ENCODE assay signal across 8 cellular contexts in genomic region chr14:99982449-99983250, GRCh38.
DNase-seq lines count a peak whose midpoint lies in the region; ATAC-seq, FAIRE-seq and TF ChIP-seq lines count a peak whose summit lies in the region.

No MANE protein-coding gene starts in this region.

- H3K27me3 Mint-ChIP-seq in activated T-helper 17 cell treated with anti-CD3 and anti-CD28 coated beads, Interleukin-2, amount 50 U/mL, for 72 hours: no peaks in the 10 kb centered on the region

- H3K4me3 ChIP-seq in foreskin fibroblast (ENCODE audit: low read depth in 1 of 2, low read length in 2 of 2): no peak overlapping the region
- no peak overlapping the region for H3K4me3 ChIP-seq in pancreas

- peaks cover 7 to 17% (median 11%) of the 10 kb centered on the region in 3 donors for H3K4me1 ChIP-seq in pancreas

- H3K9me3 ChIP-seq in pancreas: no peaks in the 10 kb centered on the region

- TF ChIP-seq CTCF in foreskin fibroblast (IDR thresholded peaks at IDR 0.05; ENCODE audit: low read depth, low read length) (peak; percentile 86), pancreas (IDR thresholded peaks at IDR 0.05) (peak in 3 of 4 donors; percentile 68 to 77 (median 68))

- H3K4me3 Mint-ChIP-seq in activated T-helper 17 cell treated with anti-CD3 and anti-CD28 coated beads, Interleukin-2, amount 50 U/mL, for 72 hours: no peak overlapping the region

- intact Hi-C loops in pancreas (cut with DNase I): loop anchor here in 2 of 3 donors (5.0 to 10.0 kb wide), 2 partner anchors 122 to 125 kb away; no protein-coding TSS in a partner anchor

- no peaks in the 10 kb centered on the region for H3K27me3 ChIP-seq in pancreas

- ATAC-seq in GM21381 (IDR thresholded peaks at IDR 0.05; ENCODE audit: unreplicated experiment): peak; percentile 77
- peak; percentile 85 for ATAC-seq in activated T-helper 17 cell treated with anti-CD3 and anti-CD28 coated beads, Interleukin-2, amount 50 U/mL, for 72 hours (replicated peaks)
- peak; percentile 62 to 96 (median 91) for ATAC-seq in pancreas
- no peak for ATAC-seq in HG03097 (IDR thresholded peaks at IDR 0.05; ENCODE audit: low FRiP score, unreplicated experiment)

- FAIRE-seq in pancreas (lab: Jason Lieb, UNC): no peak

- no peak overlapping the region for H3K27ac ChIP-seq in pancreas

- no peak overlapping the region for H3K27ac Mint-ChIP-seq in activated T-helper 17 cell treated with anti-CD3 and anti-CD28 coated beads, Interleukin-2, amount 50 U/mL, for 72 hours

- no peaks in the 10 kb centered on the region for H3K9me3 Mint-ChIP-seq in activated T-helper 17 cell treated with anti-CD3 and anti-CD28 coated beads, Interleukin-2, amount 50 U/mL, for 72 hours

- H3K36me3 Mint-ChIP-seq in activated T-helper 17 cell treated with anti-CD3 and anti-CD28 coated beads, Interleukin-2, amount 50 U/mL, for 72 hours (ENCODE audit: low read depth): no peaks in the 10 kb centered on the region

- H3K36me3 ChIP-seq in pancreas: no peaks in the 10 kb centered on the region

- H3K4me1 Mint-ChIP-seq in activated T-helper 17 cell treated with anti-CD3 and anti-CD28 coated beads, Interleukin-2, amount 50 U/mL, for 72 hours: peaks cover 7% of the 10 kb centered on the region

- 11 to 13% methylated on average over 5 of the region's 5 CpGs for WGBS in pancreas, 2 donors

- DNase-seq in COLO668 (lab: John Stamatoyannopoulos, UW; ENCODE audit: unreplicated experiment) (peak; percentile 51), Kasumi-1 (lab: John Stamatoyannopoulos, UW) (peak; percentile 89 to 92), RPMI7951 (ENCODE audit: low read depth) (peak; percentile 48), foreskin fibroblast (peak; percentile 56 to 84), pancreas (peak in 1 of 6 donors; percentile 41)
